Comparison of ENCODE assay signal across 1 cellular context in genomic region chr5:17314907-17315471, GRCh38.
TF ChIP-seq lines count a peak whose summit lies in the region.

No MANE protein-coding gene starts in this region.

TF ChIP-seq in HEK293, 187 proteins besides CTCF, POLR2A, EP300 and RAD21 (continued from another document):
- TF ChIP-seq ZFHX2 (tag by site-specific recombination; conservative IDR thresholded peaks at IDR 0.05) (no peak), ZBTB11 (tag by site-specific recombination; conservative IDR thresholded peaks at IDR 0.05; ENCODE audit: low read depth) (no peak), ZIC2 (tag by site-specific recombination; IDR thresholded peaks at IDR 0.05) (no peak), ZNF423 (tag by site-specific recombination; IDR thresholded peaks at IDR 0.05) (no peak), OSR2 (tag by site-specific recombination; IDR thresholded peaks at IDR 0.05) (peak; percentile 97), ZNF544 (tag by site-specific recombination; IDR thresholded peaks at IDR 0.05) (no peak), ZSCAN16 (tag by site-specific recombination; IDR thresholded peaks at IDR 0.05) (no peak), AEBP2 (tag by site-specific recombination; IDR thresholded peaks at IDR 0.05; ENCODE audit: borderline replicate concordance) (no peak), ZNF324 (tag by site-specific recombination; IDR thresholded peaks at IDR 0.05) (no peak), ZNF548 (tag by site-specific recombination; IDR thresholded peaks at IDR 0.05) (no peak), PRDM2 (tag by site-specific recombination; IDR thresholded peaks at IDR 0.05; ENCODE audit: borderline replicate concordance) (no peak), ZNF530 (tag by site-specific recombination; IDR thresholded peaks at IDR 0.05; ENCODE audit: low read depth) (no peak), ZBTB8A (tag by site-specific recombination; IDR thresholded peaks at IDR 0.05) (no peak), KLF1 (tag by site-specific recombination; IDR thresholded peaks at IDR 0.05) (peak; percentile 82), ZNF639 (tag by site-specific recombination; IDR thresholded peaks at IDR 0.05) (peak; percentile 98), ZNF843 (tag by site-specific recombination; IDR thresholded peaks at IDR 0.05) (peak; percentile 90), ZNF169 (tag by site-specific recombination; IDR thresholded peaks at IDR 0.05) (no peak), PATZ1 (tag by site-specific recombination; IDR thresholded peaks at IDR 0.05) (peak; percentile 74), ZNF398 (tag by site-specific recombination; IDR thresholded peaks at IDR 0.05) (peak; percentile 7; the same call in 1 of the 2 replicates), ZNF747 (tag by site-specific recombination; IDR thresholded peaks at IDR 0.05) (no peak), ZNF335 (tag by site-specific recombination; conservative IDR thresholded peaks at IDR 0.05) (peak; percentile 71), ZNF529 (tag by site-specific recombination; IDR thresholded peaks at IDR 0.05; ENCODE audit: insufficient replicate concordance) (no peak), ZNF426 (tag by site-specific recombination; IDR thresholded peaks at IDR 0.05) (no peak), SP2 (tag by site-specific recombination; IDR thresholded peaks at IDR 0.05) (peak; percentile 43), INSM2 (tag by site-specific recombination; IDR thresholded peaks at IDR 0.05) (peak; percentile 63), MEIS1 (CRISPR knock-in tag; IDR thresholded peaks at IDR 0.05; ENCODE audit: borderline replicate concordance) (no peak), REPIN1 (tag by site-specific recombination; IDR thresholded peaks at IDR 0.05; ENCODE audit: low read depth) (no peak), ZNF555 (tag by site-specific recombination; conservative IDR thresholded peaks at IDR 0.05) (no peak), PRDM1 (tag by site-specific recombination; IDR thresholded peaks at IDR 0.05) (no peak), ZNF792 (tag by site-specific recombination; IDR thresholded peaks at IDR 0.05) (no peak), GLIS1 (tag by site-specific recombination; IDR thresholded peaks at IDR 0.05) (peak; percentile 52), KLF8 (tag by site-specific recombination; IDR thresholded peaks at IDR 0.05) (peak; percentile 96)
